Comparison of ENCODE assay signal across 24 cellular contexts in the genomic region with DNA sequence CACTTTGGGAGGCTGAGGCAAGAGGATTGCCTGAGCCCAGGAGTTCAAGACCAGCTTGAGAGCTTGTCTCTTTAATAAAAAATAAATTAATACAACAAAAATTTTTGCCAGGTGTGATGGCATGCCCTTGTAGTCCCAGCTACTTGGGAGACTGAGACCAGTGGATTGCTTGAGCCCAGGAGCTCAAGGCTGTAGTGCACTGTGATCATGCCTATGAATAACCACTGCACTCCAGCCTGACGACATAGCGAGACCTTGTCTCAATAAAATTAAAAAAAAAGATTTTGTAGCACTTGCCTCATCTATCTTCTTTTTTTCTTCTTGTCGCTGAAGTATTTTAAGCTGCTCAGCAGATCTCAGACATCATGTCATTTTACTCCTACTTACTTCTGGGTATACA.
"Had no signal": no experiment of that assay in that cellular context is flagged by ENCODE, and none has a peak within 500 bp of the region (broad histone marks: within the 10 kb centered on the region; RNA-seq: fewer than 3 reads in every experiment).

No MANE protein-coding gene starts in this region.

- H3K4me3 Mint-ChIP-seq: naive thymus-derived CD4-positive, alpha-beta T cell; nephron; neural progenitor cell; type B pancreatic cell had no signal

- H3K36me3 ChIP-seq: esophagus squamous epithelium, neural progenitor cell, right lobe of liver, thyroid gland had no signal

- H3K4me2 ChIP-seq: neural progenitor cell had no signal

- DNase-seq: central memory CD4-positive, alpha-beta T cell; dorsolateral prefrontal cortex; effector CD4-positive, alpha-beta T cell; erythroblast; esophagus squamous epithelium; foreskin melanocyte; glutamatergic neuron; mesenchymal stem cell; midbrain; naive thymus-derived CD4-positive, alpha-beta T cell; right lobe of liver; small intestine; stimulated activated CD4-positive, alpha-beta T cell treated with anti-CD3 and anti-CD28 coated beads, Interleukin-12 subunit alpha, Interleukin-12 subunit beta, amount 100 ng/mL, for 4 hours; stimulated activated CD4-positive, alpha-beta T cell treated with anti-CD3 and anti-CD28 coated beads, Interleukin-1b, Interleukin-23, amount 100 ng/mL, for 48 hours; stimulated activated CD4-positive, alpha-beta T cell treated with anti-CD3 and anti-CD28 coated beads, Interleukin-4, amount 100 ng/mL, for 1 hour; stimulated activated CD8-positive, alpha-beta memory T cell treated with anti-CD3 and anti-CD28 coated beads, Interleukin-4, amount 100 ng/mL, for 48 hours; stimulated activated naive CD4-positive, alpha-beta T cell treated with Interleukin-2 at 50 U/mL for 16 hours; stomach; thyroid gland had no signal

- H3K4me1 ChIP-seq: right lobe of liver had no signal

- H3K27me3 ChIP-seq: dorsolateral prefrontal cortex, esophagus squamous epithelium, neural progenitor cell, right lobe of liver, stomach, thyroid gland had no signal

- H3K9me3 ChIP-seq: esophagus squamous epithelium, right lobe of liver, stomach, thyroid gland had no signal

- H3K27ac Mint-ChIP-seq: progenitor cell of endocrine pancreas, type B pancreatic cell had no signal

- H3K9me3 Mint-ChIP-seq: type B pancreatic cell had no signal

- H3K27me3 Mint-ChIP-seq: naive thymus-derived CD4-positive, alpha-beta T cell; progenitor cell of endocrine pancreas; type B pancreatic cell had no signal

- H2AFZ ChIP-seq: neural progenitor cell had no signal

- H3K9ac ChIP-seq: neural progenitor cell, parathyroid adenoma had no signal

- H3K79me2 ChIP-seq: parathyroid adenoma had no signal

- H3K4me3 ChIP-seq: dorsolateral prefrontal cortex, esophagus squamous epithelium, neural progenitor cell, right lobe of liver, stomach, thyroid gland had no signal

- H3K27ac ChIP-seq: esophagus squamous epithelium, neural progenitor cell, parathyroid adenoma, right lobe of liver, stomach, thyroid gland had no signal

- ATAC-seq: naive thymus-derived CD4-positive, alpha-beta T cell had no signal
